In genomic region chr13:109764474-109765292, GRCh38 we compare ENCODE assay signal across 9 cellular contexts. TPM values are rescaled to one million over a fixed set of nuclear protein-coding genes. Genes with fewer than 3 reads are reported as not detected.
DNase-seq lines count a peak whose midpoint lies in the region; ATAC-seq and TF ChIP-seq lines count a peak whose summit lies in the region.
"Had no signal": no experiment of that assay in that cellular context is flagged by ENCODE, and none has a peak within 500 bp of the region (broad histone marks: within the 10 kb centered on the region; RNA-seq: fewer than 3 reads in every experiment).

No MANE protein-coding gene starts in this region.

- peak; percentile 31 for DNase-seq in NCI-H2029 (lab: John Stamatoyannopoulos, UW)
- no peak for DNase-seq in NCI-H2029 treated with DMSO at 0.1 percent for 48 hours (lab: John Stamatoyannopoulos, UW)
- no peak for DNase-seq in PC-3
- no peak for DNase-seq in choroid plexus epithelial cell (ENCODE audit: low read depth)
- DNase-seq in psoas muscle: peak; percentile 51 to 65
- no peak for DNase-seq in NCI-H226
- no peak for DNase-seq in mesenteric fat pad (ENCODE audit: low spot score)
- DNase-seq: body of pancreas had no signal

- no peak overlapping the region for H2AFZ ChIP-seq in PC-3 (ENCODE audit: low read length)

- ATAC-seq in PC-3: no peak
- ATAC-seq in psoas muscle: peak; percentile 84 to 94 (median 87)
- ATAC-seq in HG02623 (IDR thresholded peaks at IDR 0.05; ENCODE audit: unreplicated experiment): no peak
- ATAC-seq: body of pancreas had no signal

- no peaks in the 10 kb centered on the region for H3K9me2 ChIP-seq in PC-3 (replicated peaks; ENCODE audit: low read length)

- H3K27me3 ChIP-seq in PC-3 (ENCODE audit: low read length) (no peaks in the 10 kb centered on the region), psoas muscle (ENCODE audit: insufficient read depth in 3 of 3, low read length in 2 of 3) (no peaks in the 10 kb centered on the region)
- H3K27me3 ChIP-seq: body of pancreas had no signal

- CTCF ChIA-PET in PC-3 (lab: Charles Lee): no interaction called here

- H3K79me2 ChIP-seq in PC-3 (ENCODE audit: low read length): peaks cover 36% of the 10 kb centered on the region

- no TSS peak for BruUV-seq in PC-3 (replicated peaks; lab: Mats Ljungman, UMichigan)

- 55 to 73% (median 57%) methylated on average over 10 of the region's 10 CpGs for WGBS in psoas muscle, 3 donors

- no peak overlapping the region for H3K4me3 ChIP-seq in PC-3 (ENCODE audit: low read length)
- no peak overlapping the region for H3K4me3 ChIP-seq in choroid plexus epithelial cell (ENCODE audit: low read depth, low read length)
- no peak overlapping the region for H3K4me3 ChIP-seq in psoas muscle
- H3K4me3 ChIP-seq: body of pancreas had no signal

- no peaks in the 10 kb centered on the region for H4K20me1 ChIP-seq in PC-3 (ENCODE audit: low read length)

- no peaks in the 10 kb centered on the region for H3K9me3 ChIP-seq in PC-3 (ENCODE audit: low read length)
- no peaks in the 10 kb centered on the region for H3K9me3 ChIP-seq in psoas muscle
- H3K9me3 ChIP-seq: body of pancreas had no signal

- H3K4me1 ChIP-seq in PC-3 (ENCODE audit: insufficient read depth, low read length): no peaks in the 10 kb centered on the region
- peaks cover 20% of the 10 kb centered on the region for H3K4me1 ChIP-seq in psoas muscle

- H3K36me3 ChIP-seq in PC-3 (ENCODE audit: low read depth, low read length) (no peaks in the 10 kb centered on the region), psoas muscle (ENCODE audit: insufficient read depth in 1 of 2, low read depth in 1 of 2) (no peaks in the 10 kb centered on the region)

- intact Hi-C loops in PC-3 (cut with micrococcal nuclease): no loop called here
- intact Hi-C loops in psoas muscle (cut with DNase I): no loop called here

- H3K9ac ChIP-seq in PC-3 (ENCODE audit: low read length): no peak overlapping the region

- POLR2A ChIA-PET in PC-3 (lab: Charles Lee; ENCODE audit: unreplicated experiment): no interaction called here

- H3F3A ChIP-seq in PC-3 (ENCODE audit: low read length, unreplicated experiment): no peaks in the 10 kb centered on the region

- 0 out of 2 replicates have a peak, but pooled peaks have one; percentile 15 for TF ChIP-seq CTCF in PC-3 (conservative IDR thresholded peaks at IDR 0.05; ENCODE audit: low read depth, low read length)
- peak; percentile 29 for TF ChIP-seq CTCF in choroid plexus epithelial cell (conservative IDR thresholded peaks at IDR 0.05; ENCODE audit: low read depth, low read length)
- peak; percentile 20 for TF ChIP-seq CTCF in psoas muscle (IDR thresholded peaks at IDR 0.05)

- H3K27ac ChIP-seq in PC-3 (ENCODE audit: low read length) (no peak overlapping the region), psoas muscle (peak overlapping the region; percentile 31)
- H3K27ac ChIP-seq: body of pancreas had no signal

- H3K4me2 ChIP-seq in PC-3 (ENCODE audit: low read length): no peak overlapping the region

RNA-seq across cellular contexts. Expression of gene IRS2, which starts 21.7 kb away (rescaled TPM):
- total RNA-seq in PC-3 (2014; rRNA removed) (5.6 and 7.5 TPM in 2 replicates), psoas muscle (10 to 100 TPM in 3 of 4 donors, 1 to 10 TPM in 1; 9.3 to 40.8 (median 27.1) TPM), mesenteric fat pad (97.3 TPM)
- 10 to 100 TPM; 13.0 to 31.7 (median 15.5) TPM for polyA plus RNA-seq in psoas muscle

Comparison
In these comparisons a context has a peak if more than half of its experiments do, and no peak if none do; other contexts are left out.
1. DNase-seq: peak in NCI-H2029 (single experiment) and psoas muscle (2 of 2); none in NCI-H2029 treated with DMSO at 0.1 percent for 48 hours (single experiment), PC-3 (single experiment), choroid plexus epithelial cell (single experiment), NCI-H226 (single experiment) and mesenteric fat pad (single experiment).
2. ATAC-seq: peak in psoas muscle (4 of 4); none in PC-3 (single experiment) and HG02623 (single experiment).
3. Peak in every context shown above with its lines, with median percentiles within 50 percentile points of each other: CTCF ChIP-seq.